ENCODE assay signal across 1 cellular context in genomic region chr16:27625050-27625697, GRCh38.
TF ChIP-seq lines count a peak whose summit lies in the region.

No MANE protein-coding gene starts in this region.

TF ChIP-seq in HepG2, 621 proteins besides CTCF, POLR2A, EP300 and RAD21 (continued from another document and continues in another):
- TF ChIP-seq, protein P1, sequence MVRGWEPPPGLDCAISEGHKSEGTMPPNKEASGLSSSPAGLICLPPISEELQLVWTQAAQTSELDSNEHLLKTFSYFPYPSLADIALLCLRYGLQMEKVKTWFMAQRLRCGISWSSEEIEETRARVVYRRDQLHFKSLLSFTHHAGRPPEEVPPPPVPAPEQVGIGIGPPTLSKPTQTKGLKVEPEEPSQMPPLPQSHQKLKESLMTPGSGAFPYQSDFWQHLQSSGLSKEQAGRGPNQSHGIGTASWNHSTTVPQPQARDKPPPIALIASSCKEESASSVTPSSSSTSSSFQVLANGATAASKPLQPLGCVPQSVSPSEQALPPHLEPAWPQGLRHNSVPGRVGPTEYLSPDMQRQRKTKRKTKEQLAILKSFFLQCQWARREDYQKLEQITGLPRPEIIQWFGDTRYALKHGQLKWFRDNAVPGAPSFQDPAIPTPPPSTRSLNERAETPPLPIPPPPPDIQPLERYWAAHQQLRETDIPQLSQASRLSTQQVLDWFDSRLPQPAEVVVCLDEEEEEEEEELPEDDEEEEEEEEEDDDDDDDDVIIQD (CRISPR knock-in tag; IDR thresholded peaks at IDR 0.05; ENCODE audit: low read depth) = no peak; the same call in 1 of the 2 replicates
- TF ChIP-seq NR2F6 (IDR thresholded peaks at IDR 0.05) = no peak
- TF ChIP-seq NR2F6 (CRISPR knock-in tag; IDR thresholded peaks at IDR 0.05) = no peak
- no peak for TF ChIP-seq MZF1 (CRISPR knock-in tag; IDR thresholded peaks at IDR 0.05; ENCODE audit: borderline replicate concordance)
- TF ChIP-seq, protein P2, sequence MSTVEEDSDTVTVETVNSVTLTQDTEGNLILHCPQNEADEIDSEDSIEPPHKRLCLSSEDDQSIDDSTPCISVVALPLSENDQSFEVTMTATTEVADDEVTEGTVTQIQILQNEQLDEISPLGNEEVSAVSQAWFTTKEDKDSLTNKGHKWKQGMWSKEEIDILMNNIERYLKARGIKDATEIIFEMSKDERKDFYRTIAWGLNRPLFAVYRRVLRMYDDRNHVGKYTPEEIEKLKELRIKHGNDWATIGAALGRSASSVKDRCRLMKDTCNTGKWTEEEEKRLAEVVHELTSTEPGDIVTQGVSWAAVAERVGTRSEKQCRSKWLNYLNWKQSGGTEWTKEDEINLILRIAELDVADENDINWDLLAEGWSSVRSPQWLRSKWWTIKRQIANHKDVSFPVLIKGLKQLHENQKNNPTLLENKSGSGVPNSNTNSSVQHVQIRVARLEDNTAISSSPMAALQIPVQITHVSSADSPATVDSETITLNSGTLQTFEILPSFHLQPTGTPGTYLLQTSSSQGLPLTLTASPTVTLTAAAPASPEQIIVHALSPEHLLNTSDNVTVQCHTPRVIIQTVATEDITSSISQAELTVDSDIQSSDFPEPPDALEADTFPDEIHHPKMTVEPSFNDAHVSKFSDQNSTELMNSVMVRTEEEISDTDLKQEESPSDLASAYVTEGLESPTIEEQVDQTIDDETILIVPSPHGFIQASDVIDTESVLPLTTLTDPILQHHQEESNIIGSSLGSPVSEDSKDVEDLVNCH (CRISPR knock-in tag; IDR thresholded peaks at IDR 0.05) = no peak
- no peak for TF ChIP-seq HOXA3 (CRISPR knock-in tag; IDR thresholded peaks at IDR 0.05)
- no peak for TF ChIP-seq PRDM4 (CRISPR knock-in tag; IDR thresholded peaks at IDR 0.05; ENCODE audit: borderline replicate concordance)
- TF ChIP-seq ZNF282 (IDR thresholded peaks at IDR 0.05; ENCODE audit: partially characterized antibody) = no peak
- TF ChIP-seq MATR3 (CRISPR knock-in tag; IDR thresholded peaks at IDR 0.05) = no peak
- TF ChIP-seq MXD1 (CRISPR knock-in tag; IDR thresholded peaks at IDR 0.05) = no peak
- no peak for TF ChIP-seq ZNF382 (CRISPR knock-in tag; IDR thresholded peaks at IDR 0.05; ENCODE audit: borderline replicate concordance)
- TF ChIP-seq AKNA (CRISPR knock-in tag; IDR thresholded peaks at IDR 0.05; ENCODE audit: borderline replicate concordance) = no peak
- TF ChIP-seq, protein P3, sequence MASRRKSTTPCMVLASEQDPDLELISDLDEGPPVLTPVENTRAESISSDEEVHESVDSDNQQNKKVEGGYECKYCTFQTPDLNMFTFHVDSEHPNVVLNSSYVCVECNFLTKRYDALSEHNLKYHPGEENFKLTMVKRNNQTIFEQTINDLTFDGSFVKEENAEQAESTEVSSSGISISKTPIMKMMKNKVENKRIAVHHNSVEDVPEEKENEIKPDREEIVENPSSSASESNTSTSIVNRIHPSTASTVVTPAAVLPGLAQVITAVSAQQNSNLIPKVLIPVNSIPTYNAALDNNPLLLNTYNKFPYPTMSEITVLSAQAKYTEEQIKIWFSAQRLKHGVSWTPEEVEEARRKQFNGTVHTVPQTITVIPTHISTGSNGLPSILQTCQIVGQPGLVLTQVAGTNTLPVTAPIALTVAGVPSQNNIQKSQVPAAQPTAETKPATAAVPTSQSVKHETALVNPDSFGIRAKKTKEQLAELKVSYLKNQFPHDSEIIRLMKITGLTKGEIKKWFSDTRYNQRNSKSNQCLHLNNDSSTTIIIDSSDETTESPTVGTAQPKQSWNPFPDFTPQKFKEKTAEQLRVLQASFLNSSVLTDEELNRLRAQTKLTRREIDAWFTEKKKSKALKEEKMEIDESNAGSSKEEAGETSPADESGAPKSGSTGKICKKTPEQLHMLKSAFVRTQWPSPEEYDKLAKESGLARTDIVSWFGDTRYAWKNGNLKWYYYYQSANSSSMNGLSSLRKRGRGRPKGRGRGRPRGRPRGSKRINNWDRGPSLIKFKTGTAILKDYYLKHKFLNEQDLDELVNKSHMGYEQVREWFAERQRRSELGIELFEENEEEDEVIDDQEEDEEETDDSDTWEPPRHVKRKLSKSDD (CRISPR knock-in tag; IDR thresholded peaks at IDR 0.05; ENCODE audit: low read depth) = no peak
- TF ChIP-seq ARID5B (CRISPR knock-in tag; IDR thresholded peaks at IDR 0.05) = peak; percentile 64
- peak; percentile 32; the same call in 1 of the 2 replicates for TF ChIP-seq ZGPAT (CRISPR knock-in tag; IDR thresholded peaks at IDR 0.05)
- TF ChIP-seq ASH2L (IDR thresholded peaks at IDR 0.05; ENCODE audit: insufficient read length, low read depth, low read length) = peak; percentile 61
- TF ChIP-seq GTF2F1 (IDR thresholded peaks at IDR 0.05; ENCODE audit: low read length) = no peak
- TF ChIP-seq ZNF263 (CRISPR knock-in tag; IDR thresholded peaks at IDR 0.05) = no peak
- TF ChIP-seq, protein P4, sequence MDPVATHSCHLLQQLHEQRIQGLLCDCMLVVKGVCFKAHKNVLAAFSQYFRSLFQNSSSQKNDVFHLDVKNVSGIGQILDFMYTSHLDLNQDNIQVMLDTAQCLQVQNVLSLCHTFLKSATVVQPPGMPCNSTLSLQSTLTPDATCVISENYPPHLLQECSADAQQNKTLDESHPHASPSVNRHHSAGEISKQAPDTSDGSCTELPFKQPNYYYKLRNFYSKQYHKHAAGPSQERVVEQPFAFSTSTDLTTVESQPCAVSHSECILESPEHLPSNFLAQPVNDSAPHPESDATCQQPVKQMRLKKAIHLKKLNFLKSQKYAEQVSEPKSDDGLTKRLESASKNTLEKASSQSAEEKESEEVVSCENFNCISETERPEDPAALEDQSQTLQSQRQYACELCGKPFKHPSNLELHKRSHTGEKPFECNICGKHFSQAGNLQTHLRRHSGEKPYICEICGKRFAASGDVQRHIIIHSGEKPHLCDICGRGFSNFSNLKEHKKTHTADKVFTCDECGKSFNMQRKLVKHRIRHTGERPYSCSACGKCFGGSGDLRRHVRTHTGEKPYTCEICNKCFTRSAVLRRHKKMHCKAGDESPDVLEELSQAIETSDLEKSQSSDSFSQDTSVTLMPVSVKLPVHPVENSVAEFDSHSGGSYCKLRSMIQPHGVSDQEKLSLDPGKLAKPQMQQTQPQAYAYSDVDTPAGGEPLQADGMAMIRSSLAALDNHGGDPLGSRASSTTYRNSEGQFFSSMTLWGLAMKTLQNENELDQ (CRISPR knock-in tag; IDR thresholded peaks at IDR 0.05; ENCODE audit: borderline replicate concordance) = no peak
- no peak for TF ChIP-seq MED1 (CRISPR knock-in tag; IDR thresholded peaks at IDR 0.05)
- TF ChIP-seq KMT2A (CRISPR knock-in tag; IDR thresholded peaks at IDR 0.05) = no peak
- TF ChIP-seq BCL6 (CRISPR knock-in tag; IDR thresholded peaks at IDR 0.05) = no peak
- no peak for TF ChIP-seq CAMTA2 (CRISPR knock-in tag; IDR thresholded peaks at IDR 0.05; ENCODE audit: borderline replicate concordance)
- no peak for TF ChIP-seq ZMYM2 (CRISPR knock-in tag; IDR thresholded peaks at IDR 0.05)
- TF ChIP-seq ZNF232 (CRISPR knock-in tag; IDR thresholded peaks at IDR 0.05; ENCODE audit: borderline replicate concordance) = no peak
- no peak for TF ChIP-seq ZNF354B (CRISPR knock-in tag; IDR thresholded peaks at IDR 0.05)
- TF ChIP-seq IKZF4 (CRISPR knock-in tag; IDR thresholded peaks at IDR 0.05; ENCODE audit: borderline replicate concordance, low read depth, not compliant biosample characterization) = no peak
- no peak for TF ChIP-seq ZIK1 (CRISPR knock-in tag; IDR thresholded peaks at IDR 0.05; ENCODE audit: borderline replicate concordance, low read depth)
- TF ChIP-seq KDM4B (CRISPR knock-in tag; IDR thresholded peaks at IDR 0.05) = no peak
- no peak for TF ChIP-seq SOX6 (IDR thresholded peaks at IDR 0.05)
- peak; percentile 84 for TF ChIP-seq SOX6 (CRISPR knock-in tag; IDR thresholded peaks at IDR 0.05)
- no peak; the same call in 1 of the 2 replicates for TF ChIP-seq ZNF331 (CRISPR knock-in tag; IDR thresholded peaks at IDR 0.05)
- no peak for TF ChIP-seq PRMT3 (CRISPR knock-in tag; IDR thresholded peaks at IDR 0.05; ENCODE audit: borderline replicate concordance, low read depth)
- no peak for TF ChIP-seq ZNF138 (CRISPR knock-in tag; IDR thresholded peaks at IDR 0.05; ENCODE audit: low read depth)
- no peak for TF ChIP-seq NFE2 (CRISPR knock-in tag; IDR thresholded peaks at IDR 0.05)
- TF ChIP-seq BRCA1 (CRISPR knock-in tag; IDR thresholded peaks at IDR 0.05) = no peak
